Comparison of ENCODE assay signal across 2 cellular contexts in the genomic region with DNA sequence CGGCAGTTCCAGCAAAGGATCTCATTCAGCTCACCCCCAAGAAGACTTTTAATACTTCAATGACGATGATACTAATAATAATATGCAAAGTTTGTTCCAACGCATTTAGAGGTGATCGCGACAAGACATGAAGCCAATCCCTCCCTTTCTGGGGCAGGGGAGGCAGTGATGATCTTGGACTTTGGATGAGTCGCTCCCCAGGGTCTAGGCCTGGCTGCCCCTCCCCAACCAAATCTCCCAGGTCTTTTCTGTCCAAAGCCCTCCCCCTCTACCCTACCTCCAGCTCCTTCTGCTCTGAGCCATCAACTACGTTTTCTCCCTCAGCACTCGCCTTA.
TF ChIP-seq lines count a peak whose summit lies in the region.

No MANE protein-coding gene starts in this region.

TF ChIP-seq in SK-N-SH, 30 proteins besides CTCF, POLR2A, EP300 and RAD21 (continued from another document):
- TF ChIP-seq IRF3 (IDR thresholded peaks at IDR 0.05; ENCODE audit: low read depth, low read length) (no peak), ELF1 (IDR thresholded peaks at IDR 0.05) (no peak), TCF12 (IDR thresholded peaks at IDR 0.05) (no peak), TAF1 (IDR thresholded peaks at IDR 0.05; ENCODE audit: borderline replicate concordance, low read depth, low read length) (no peak), ZBTB33 (IDR thresholded peaks at IDR 0.05; ENCODE audit: borderline replicate concordance, low read depth) (no peak), JUND (IDR thresholded peaks at IDR 0.05) (no peak), RCOR1 (IDR thresholded peaks at IDR 0.05; ENCODE audit: low read length) (no peak), USF1 (IDR thresholded peaks at IDR 0.05; ENCODE audit: borderline replicate concordance, low read depth) (no peak), RXRA (IDR thresholded peaks at IDR 0.05; ENCODE audit: borderline replicate concordance, low read depth) (no peak), RFX5 (IDR thresholded peaks at IDR 0.05; ENCODE audit: low read length) (no peak), SMC3 (IDR thresholded peaks at IDR 0.05; ENCODE audit: low read depth, low read length) (no peak), FOSL2 (IDR thresholded peaks at IDR 0.05; ENCODE audit: borderline replicate concordance, low read depth) (no peak), NRF1 (IDR thresholded peaks at IDR 0.05; ENCODE audit: low read depth, low read length) (no peak), FOXM1 (IDR thresholded peaks at IDR 0.05; ENCODE audit: low read depth) (no peak), GATA2 (CRISPR knock-in tag; IDR thresholded peaks at IDR 0.05) (no peak)

TF ChIP-seq in SK-N-SH treated with all-trans-retinoic acid at 6 μM for 48 hours, 23 proteins besides CTCF, POLR2A, EP300 and RAD21 (continued from another document):
- no peak for TF ChIP-seq POU6F1 (CRISPR knock-in tag; IDR thresholded peaks at IDR 0.05; ENCODE audit: borderline replicate concordance, low read depth)
- no peak for TF ChIP-seq ZFP3 (CRISPR knock-in tag; IDR thresholded peaks at IDR 0.05)
